ENCODE assay signal across 1 cellular context in the genomic region with DNA sequence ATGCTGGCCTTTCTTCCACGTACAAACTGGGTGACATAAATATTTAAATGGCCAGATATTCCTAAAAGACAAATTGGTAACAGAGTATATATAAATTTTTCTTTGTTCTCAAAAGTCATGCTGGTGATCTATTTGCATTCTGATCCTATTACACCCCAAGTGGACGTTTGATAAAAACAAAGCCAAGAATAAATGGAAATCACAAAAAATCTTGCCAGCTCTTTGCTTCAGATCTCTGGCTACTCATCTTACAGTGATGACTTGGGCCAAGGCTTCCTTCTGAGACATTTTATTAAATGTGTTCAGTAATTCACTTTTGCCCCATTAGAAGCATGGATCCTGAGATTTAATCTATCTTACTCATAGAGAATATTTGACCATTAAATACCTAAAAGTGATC.
TF ChIP-seq lines count a peak whose summit lies in the region.

No MANE protein-coding gene starts in this region.

TF ChIP-seq in GM23338, 12 proteins besides CTCF, POLR2A, EP300 and RAD21:
- TF ChIP-seq, protein P1, sequence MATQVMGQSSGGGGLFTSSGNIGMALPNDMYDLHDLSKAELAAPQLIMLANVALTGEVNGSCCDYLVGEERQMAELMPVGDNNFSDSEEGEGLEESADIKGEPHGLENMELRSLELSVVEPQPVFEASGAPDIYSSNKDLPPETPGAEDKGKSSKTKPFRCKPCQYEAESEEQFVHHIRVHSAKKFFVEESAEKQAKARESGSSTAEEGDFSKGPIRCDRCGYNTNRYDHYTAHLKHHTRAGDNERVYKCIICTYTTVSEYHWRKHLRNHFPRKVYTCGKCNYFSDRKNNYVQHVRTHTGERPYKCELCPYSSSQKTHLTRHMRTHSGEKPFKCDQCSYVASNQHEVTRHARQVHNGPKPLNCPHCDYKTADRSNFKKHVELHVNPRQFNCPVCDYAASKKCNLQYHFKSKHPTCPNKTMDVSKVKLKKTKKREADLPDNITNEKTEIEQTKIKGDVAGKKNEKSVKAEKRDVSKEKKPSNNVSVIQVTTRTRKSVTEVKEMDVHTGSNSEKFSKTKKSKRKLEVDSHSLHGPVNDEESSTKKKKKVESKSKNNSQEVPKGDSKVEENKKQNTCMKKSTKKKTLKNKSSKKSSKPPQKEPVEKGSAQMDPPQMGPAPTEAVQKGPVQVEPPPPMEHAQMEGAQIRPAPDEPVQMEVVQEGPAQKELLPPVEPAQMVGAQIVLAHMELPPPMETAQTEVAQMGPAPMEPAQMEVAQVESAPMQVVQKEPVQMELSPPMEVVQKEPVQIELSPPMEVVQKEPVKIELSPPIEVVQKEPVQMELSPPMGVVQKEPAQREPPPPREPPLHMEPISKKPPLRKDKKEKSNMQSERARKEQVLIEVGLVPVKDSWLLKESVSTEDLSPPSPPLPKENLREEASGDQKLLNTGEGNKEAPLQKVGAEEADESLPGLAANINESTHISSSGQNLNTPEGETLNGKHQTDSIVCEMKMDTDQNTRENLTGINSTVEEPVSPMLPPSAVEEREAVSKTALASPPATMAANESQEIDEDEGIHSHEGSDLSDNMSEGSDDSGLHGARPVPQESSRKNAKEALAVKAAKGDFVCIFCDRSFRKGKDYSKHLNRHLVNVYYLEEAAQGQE (IDR thresholded peaks at IDR 0.05; ENCODE audit: unreplicated experiment), result no peak
- TF ChIP-seq, protein P2, sequence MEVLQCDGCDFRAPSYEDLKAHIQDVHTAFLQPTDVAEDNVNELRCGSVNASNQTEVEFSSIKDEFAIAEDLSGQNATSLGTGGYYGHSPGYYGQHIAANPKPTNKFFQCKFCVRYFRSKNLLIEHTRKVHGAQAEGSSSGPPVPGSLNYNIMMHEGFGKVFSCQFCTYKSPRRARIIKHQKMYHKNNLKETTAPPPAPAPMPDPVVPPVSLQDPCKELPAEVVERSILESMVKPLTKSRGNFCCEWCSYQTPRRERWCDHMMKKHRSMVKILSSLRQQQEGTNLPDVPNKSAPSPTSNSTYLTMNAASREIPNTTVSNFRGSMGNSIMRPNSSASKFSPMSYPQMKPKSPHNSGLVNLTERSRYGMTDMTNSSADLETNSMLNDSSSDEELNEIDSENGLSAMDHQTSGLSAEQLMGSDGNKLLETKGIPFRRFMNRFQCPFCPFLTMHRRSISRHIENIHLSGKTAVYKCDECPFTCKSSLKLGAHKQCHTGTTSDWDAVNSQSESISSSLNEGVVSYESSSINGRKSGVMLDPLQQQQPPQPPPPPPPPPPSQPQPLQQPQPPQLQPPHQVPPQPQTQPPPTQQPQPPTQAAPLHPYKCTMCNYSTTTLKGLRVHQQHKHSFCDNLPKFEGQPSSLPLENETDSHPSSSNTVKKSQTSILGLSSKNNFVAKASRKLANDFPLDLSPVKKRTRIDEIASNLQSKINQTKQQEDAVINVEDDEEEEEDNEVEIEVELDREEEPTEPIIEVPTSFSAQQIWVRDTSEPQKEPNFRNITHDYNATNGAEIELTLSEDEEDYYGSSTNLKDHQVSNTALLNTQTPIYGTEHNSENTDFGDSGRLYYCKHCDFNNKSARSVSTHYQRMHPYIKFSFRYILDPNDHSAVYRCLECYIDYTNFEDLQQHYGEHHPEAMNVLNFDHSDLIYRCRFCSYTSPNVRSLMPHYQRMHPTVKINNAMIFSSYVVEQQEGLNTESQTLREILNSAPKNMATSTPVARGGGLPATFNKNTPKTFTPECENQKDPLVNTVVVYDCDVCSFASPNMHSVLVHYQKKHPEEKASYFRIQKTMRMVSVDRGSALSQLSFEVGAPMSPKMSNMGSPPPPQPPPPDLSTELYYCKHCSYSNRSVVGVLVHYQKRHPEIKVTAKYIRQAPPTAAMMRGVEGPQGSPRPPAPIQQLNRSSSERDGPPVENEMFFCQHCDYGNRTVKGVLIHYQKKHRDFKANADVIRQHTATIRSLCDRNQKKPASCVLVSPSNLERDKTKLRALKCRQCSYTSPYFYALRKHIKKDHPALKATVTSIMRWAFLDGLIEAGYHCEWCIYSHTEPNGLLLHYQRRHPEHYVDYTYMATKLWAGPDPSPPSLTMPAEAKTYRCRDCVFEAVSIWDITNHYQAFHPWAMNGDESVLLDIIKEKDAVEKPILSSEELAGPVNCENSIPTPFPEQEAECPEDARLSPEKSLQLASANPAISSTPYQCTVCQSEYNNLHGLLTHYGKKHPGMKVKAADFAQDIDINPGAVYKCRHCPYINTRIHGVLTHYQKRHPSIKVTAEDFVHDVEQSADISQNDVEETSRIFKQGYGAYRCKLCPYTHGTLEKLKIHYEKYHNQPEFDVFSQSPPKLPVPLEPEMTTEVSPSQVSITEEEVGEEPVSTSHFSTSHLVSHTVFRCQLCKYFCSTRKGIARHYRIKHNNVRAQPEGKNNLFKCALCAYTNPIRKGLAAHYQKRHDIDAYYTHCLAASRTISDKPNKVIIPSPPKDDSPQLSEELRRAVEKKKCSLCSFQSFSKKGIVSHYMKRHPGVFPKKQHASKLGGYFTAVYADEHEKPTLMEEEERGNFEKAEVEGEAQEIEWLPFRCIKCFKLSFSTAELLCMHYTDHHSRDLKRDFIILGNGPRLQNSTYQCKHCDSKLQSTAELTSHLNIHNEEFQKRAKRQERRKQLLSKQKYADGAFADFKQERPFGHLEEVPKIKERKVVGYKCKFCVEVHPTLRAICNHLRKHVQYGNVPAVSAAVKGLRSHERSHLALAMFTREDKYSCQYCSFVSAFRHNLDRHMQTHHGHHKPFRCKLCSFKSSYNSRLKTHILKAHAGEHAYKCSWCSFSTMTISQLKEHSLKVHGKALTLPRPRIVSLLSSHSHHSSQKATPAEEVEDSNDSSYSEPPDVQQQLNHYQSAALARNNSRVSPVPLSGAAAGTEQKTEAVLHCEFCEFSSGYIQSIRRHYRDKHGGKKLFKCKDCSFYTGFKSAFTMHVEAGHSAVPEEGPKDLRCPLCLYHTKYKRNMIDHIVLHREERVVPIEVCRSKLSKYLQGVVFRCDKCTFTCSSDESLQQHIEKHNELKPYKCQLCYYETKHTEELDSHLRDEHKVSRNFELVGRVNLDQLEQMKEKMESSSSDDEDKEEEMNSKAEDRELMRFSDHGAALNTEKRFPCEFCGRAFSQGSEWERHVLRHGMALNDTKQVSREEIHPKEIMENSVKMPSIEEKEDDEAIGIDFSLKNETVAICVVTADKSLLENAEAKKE (CRISPR knock-in tag; IDR thresholded peaks at IDR 0.05), result no peak
- TF ChIP-seq CREB1 (CRISPR knock-in tag; IDR thresholded peaks at IDR 0.05; ENCODE audit: low read depth), result no peak
- no peak for TF ChIP-seq ZNF114 (CRISPR knock-in tag; IDR thresholded peaks at IDR 0.05)
- TF ChIP-seq ZNF331 (CRISPR knock-in tag; IDR thresholded peaks at IDR 0.05; ENCODE audit: low read depth), result no peak
- TF ChIP-seq NANOG (IDR thresholded peaks at IDR 0.05; ENCODE audit: borderline replicate concordance), result no peak
- TF ChIP-seq EZH2 (IDR thresholded peaks at IDR 0.05; ENCODE audit: low read depth, unreplicated experiment), result no peak
- TF ChIP-seq POLR2AphosphoS5 (IDR thresholded peaks at IDR 0.05; ENCODE audit: low read depth), result no peak
- TF ChIP-seq JUNB (IDR thresholded peaks at IDR 0.05; ENCODE audit: unreplicated experiment), result no peak
- TF ChIP-seq STAT1 (IDR thresholded peaks at IDR 0.05; ENCODE audit: unreplicated experiment), result no peak
- TF ChIP-seq, protein P3, sequence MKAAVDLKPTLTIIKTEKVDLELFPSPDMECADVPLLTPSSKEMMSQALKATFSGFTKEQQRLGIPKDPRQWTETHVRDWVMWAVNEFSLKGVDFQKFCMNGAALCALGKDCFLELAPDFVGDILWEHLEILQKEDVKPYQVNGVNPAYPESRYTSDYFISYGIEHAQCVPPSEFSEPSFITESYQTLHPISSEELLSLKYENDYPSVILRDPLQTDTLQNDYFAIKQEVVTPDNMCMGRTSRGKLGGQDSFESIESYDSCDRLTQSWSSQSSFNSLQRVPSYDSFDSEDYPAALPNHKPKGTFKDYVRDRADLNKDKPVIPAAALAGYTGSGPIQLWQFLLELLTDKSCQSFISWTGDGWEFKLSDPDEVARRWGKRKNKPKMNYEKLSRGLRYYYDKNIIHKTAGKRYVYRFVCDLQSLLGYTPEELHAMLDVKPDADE (IDR thresholded peaks at IDR 0.05), result no peak
- no peak for TF ChIP-seq EZH2phosphoT487 (IDR thresholded peaks at IDR 0.05; ENCODE audit: unreplicated experiment)
TF ChIP-seq in GM23338: peak in this region for 0.
